ENCODE assay signal across 20 cellular contexts in genomic region chr20:46004187-46004586, GRCh38. TPM values are rescaled to one million over a fixed set of nuclear protein-coding genes. Genes with fewer than 3 reads are reported as not detected.
DNase-seq lines count a peak whose midpoint lies in the region; ATAC-seq and TF ChIP-seq lines count a peak whose summit lies in the region.
"Had no signal": no experiment of that assay in that cellular context is flagged by ENCODE, and none has a peak within 500 bp of the region (broad histone marks: within the 10 kb centered on the region; RNA-seq: fewer than 3 reads in every experiment).

No MANE protein-coding gene starts in this region.

- no peak for TF ChIP-seq POLR2A in testis (IDR thresholded peaks at IDR 0.05)

- no peaks in the 10 kb centered on the region for H3K79me2 ChIP-seq in PC-3 (ENCODE audit: low read length)

- H3K27ac ChIP-seq in PC-3 (ENCODE audit: low read length) = no peak overlapping the region
- no peak overlapping the region for H3K27ac ChIP-seq in testis
- H3K27ac ChIP-seq: ascending aorta, coronary artery, KMS-11 had no signal

- peaks cover 78% of the 10 kb centered on the region for H3K4me1 Mint-ChIP-seq in activated naive CD8-positive, alpha-beta T cell (ENCODE audit: low read depth)
- peaks cover 63% of the 10 kb centered on the region for H3K4me1 Mint-ChIP-seq in activated naive CD8-positive, alpha-beta T cell treated with anti-CD3 and anti-CD28 coated beads for 36 hours

- H3K27ac Mint-ChIP-seq in activated naive CD8-positive, alpha-beta T cell = peak overlapping the region; percentile 18
- H3K27ac Mint-ChIP-seq in activated naive CD8-positive, alpha-beta T cell treated with anti-CD3 and anti-CD28 coated beads for 36 hours = no peak overlapping the region
- H3K27ac Mint-ChIP-seq: activated CD4-positive, alpha-beta T cell treated with anti-CD3 and anti-CD28 coated beads for 36 hours had no signal

- no peak overlapping the region for H3K9ac ChIP-seq in PC-3 (ENCODE audit: low read length)
- H3K9ac ChIP-seq: KMS-11 had no signal

- BruUV-seq in PC-3 (replicated peaks; lab: Mats Ljungman, UMichigan) = no TSS peak

- no peak for DNase-seq in activated naive CD8-positive, alpha-beta T cell treated with anti-CD3 and anti-CD28 coated beads for 36 hours
- DNase-seq in PC-3 (no peak), left lobe of liver (ENCODE audit: low spot score) (no peak), testis (peak; percentile 28), GDM1 (lab: John Stamatoyannopoulos, UW) (no peak), nucleus accumbens (lab: John Stamatoyannopoulos, UW) (no peak)
- DNase-seq: ACHN; erythroblast; HCEC 1CT; NCI-H1694 treated with DMSO at 0.1 percent for 48 hours; RPMI8226; stimulated activated CD4-positive, alpha-beta T cell treated with anti-CD3 and anti-CD28 coated beads, Interleukin-4, amount 100 ng/mL, for 4 hours had no signal

- WGBS in testis, 2 donors = 46 to 54% methylated on average over 4 of the region's 4 CpGs

- no peaks in the 10 kb centered on the region for H3K9me3 Mint-ChIP-seq in activated naive CD8-positive, alpha-beta T cell (ENCODE audit: low read depth)
- H3K9me3 Mint-ChIP-seq in activated naive CD8-positive, alpha-beta T cell treated with anti-CD3 and anti-CD28 coated beads for 36 hours = no peaks in the 10 kb centered on the region
- H3K9me3 Mint-ChIP-seq: neural crest cell, T-cell had no signal

- peak overlapping the region; percentile 22 for H3K4me2 ChIP-seq in PC-3 (ENCODE audit: low read length)

- no peaks in the 10 kb centered on the region for H4K20me1 ChIP-seq in PC-3 (ENCODE audit: low read length)

- H3K36me3 ChIP-seq in PC-3 (ENCODE audit: low read depth, low read length) (no peaks in the 10 kb centered on the region), testis (ENCODE audit: low read depth, missing control alignments) (no peaks in the 10 kb centered on the region)
- H3K36me3 ChIP-seq: ascending aorta had no signal

- no peaks in the 10 kb centered on the region for H3K36me3 Mint-ChIP-seq in activated naive CD8-positive, alpha-beta T cell
- H3K36me3 Mint-ChIP-seq in activated naive CD8-positive, alpha-beta T cell treated with anti-CD3 and anti-CD28 coated beads for 36 hours = no peaks in the 10 kb centered on the region
- H3K36me3 Mint-ChIP-seq: T-cell had no signal

- no peaks in the 10 kb centered on the region for H3K9me3 ChIP-seq in PC-3 (ENCODE audit: low read length)
- H3K9me3 ChIP-seq in testis = no peaks in the 10 kb centered on the region
- H3K9me3 ChIP-seq: ascending aorta had no signal

- H3K27me3 Mint-ChIP-seq in activated naive CD8-positive, alpha-beta T cell = peaks cover 9% of the 10 kb centered on the region
- peaks cover 66% of the 10 kb centered on the region for H3K27me3 Mint-ChIP-seq in activated naive CD8-positive, alpha-beta T cell treated with anti-CD3 and anti-CD28 coated beads for 36 hours

- H3K4me1 ChIP-seq in PC-3 (ENCODE audit: insufficient read depth, low read length) (peaks cover 16% of the 10 kb centered on the region), testis (peaks cover 5% of the 10 kb centered on the region)
- H3K4me1 ChIP-seq: ascending aorta had no signal

- POLR2A ChIA-PET in PC-3 (lab: Charles Lee; ENCODE audit: unreplicated experiment) = no interaction called here

- no peak overlapping the region for H2AFZ ChIP-seq in PC-3 (ENCODE audit: low read length)

- H3K4me3 Mint-ChIP-seq in activated naive CD8-positive, alpha-beta T cell = peak overlapping the region; percentile 65
- H3K4me3 Mint-ChIP-seq in activated naive CD8-positive, alpha-beta T cell treated with anti-CD3 and anti-CD28 coated beads for 36 hours = no peak overlapping the region
- H3K4me3 Mint-ChIP-seq: activated CD4-positive, alpha-beta T cell treated with anti-CD3 and anti-CD28 coated beads for 36 hours; neural crest cell had no signal

- ATAC-seq in PC-3 = no peak
- ATAC-seq in left lobe of liver = peak; percentile 48
- ATAC-seq in HG02884 (IDR thresholded peaks at IDR 0.05; ENCODE audit: unreplicated experiment) = no peak

- CTCF ChIA-PET in PC-3 (lab: Charles Lee) = no interaction called here

- H3F3A ChIP-seq in PC-3 (ENCODE audit: low read length, unreplicated experiment) = no peaks in the 10 kb centered on the region

- TF ChIP-seq CTCF in PC-3 (conservative IDR thresholded peaks at IDR 0.05; ENCODE audit: low read depth, low read length) (no peak), testis (IDR thresholded peaks at IDR 0.05) (no peak)

- intact Hi-C loops in PC-3 (cut with micrococcal nuclease) = no loop called here
- intact Hi-C loops in testis (cut with DNase I; ENCODE audit: low total_unique reads) = no loop called here

- H3K4me3 ChIP-seq in PC-3 (ENCODE audit: low read length) (no peak overlapping the region), testis (no peak overlapping the region)
- H3K4me3 ChIP-seq: ascending aorta, coronary artery had no signal

- H3K9me2 ChIP-seq in PC-3 (replicated peaks; ENCODE audit: low read length) = no peaks in the 10 kb centered on the region

- no peaks in the 10 kb centered on the region for H3K27me3 ChIP-seq in PC-3 (ENCODE audit: low read length)
- H3K27me3 ChIP-seq in testis = no peaks in the 10 kb centered on the region
- H3K27me3 ChIP-seq: ascending aorta had no signal

RNA-seq across cellular contexts. Expression of gene MMP9, which starts 4.5 kb away (rescaled TPM):
- total RNA-seq in activated naive CD8-positive, alpha-beta T cell treated with anti-CD3 and anti-CD28 coated beads for 36 hours = under 1 TPM in 1 of 2 experiments, not detected in 1; 0.08 TPM
- total RNA-seq in PC-3 (2014; rRNA removed) = 0.77 and 1.0 TPM in 2 replicates
- total RNA-seq in left lobe of liver = 1.6 TPM
- total RNA-seq in testis = under 1 TPM; 0.39 to 0.56 TPM
- 10.0 TPM for polyA plus RNA-seq in testis (ENCODE audit: insufficient read depth, low read depth, low replicate concordance)
- total RNA-seq: activated CD4-positive, alpha-beta T cell treated with anti-CD3 and anti-CD28 coated beads for 36 hours; ascending aorta; neural crest cell had no signal

RNA-seq across cellular contexts. Expression of gene SLC12A5, which starts 24.8 kb away (rescaled TPM):
- total RNA-seq in activated naive CD8-positive, alpha-beta T cell treated with anti-CD3 and anti-CD28 coated beads for 36 hours = under 1 TPM; 0.26 to 0.52 TPM
- total RNA-seq in PC-3 (2014; rRNA removed) = 2.4 TPM in 1 of 2 replicates, not detected in the other
- total RNA-seq in left lobe of liver = not detected
- 1 to 10 TPM; 5.5 to 9.2 TPM for total RNA-seq in testis
- polyA plus RNA-seq in testis (ENCODE audit: insufficient read depth, low read depth, low replicate concordance) = 15.5 TPM
- total RNA-seq: ascending aorta had no signal

RNA-seq across cellular contexts. Expression of gene ZNF335, which starts 32.2 kb away (rescaled TPM):
- total RNA-seq in activated naive CD8-positive, alpha-beta T cell treated with anti-CD3 and anti-CD28 coated beads for 36 hours = 10 to 100 TPM; 28.0 to 29.0 TPM
- total RNA-seq in PC-3 (2014; rRNA removed) = 32.2 and 36.9 TPM in 2 replicates
- total RNA-seq in left lobe of liver = 7.6 TPM
- total RNA-seq in testis = 10 to 100 TPM; 50.5 to 53.5 TPM
- 25.3 TPM for polyA plus RNA-seq in testis (ENCODE audit: insufficient read depth, low read depth, low replicate concordance)
